12 cellular contexts compared by ENCODE assay signal in the genomic region with DNA sequence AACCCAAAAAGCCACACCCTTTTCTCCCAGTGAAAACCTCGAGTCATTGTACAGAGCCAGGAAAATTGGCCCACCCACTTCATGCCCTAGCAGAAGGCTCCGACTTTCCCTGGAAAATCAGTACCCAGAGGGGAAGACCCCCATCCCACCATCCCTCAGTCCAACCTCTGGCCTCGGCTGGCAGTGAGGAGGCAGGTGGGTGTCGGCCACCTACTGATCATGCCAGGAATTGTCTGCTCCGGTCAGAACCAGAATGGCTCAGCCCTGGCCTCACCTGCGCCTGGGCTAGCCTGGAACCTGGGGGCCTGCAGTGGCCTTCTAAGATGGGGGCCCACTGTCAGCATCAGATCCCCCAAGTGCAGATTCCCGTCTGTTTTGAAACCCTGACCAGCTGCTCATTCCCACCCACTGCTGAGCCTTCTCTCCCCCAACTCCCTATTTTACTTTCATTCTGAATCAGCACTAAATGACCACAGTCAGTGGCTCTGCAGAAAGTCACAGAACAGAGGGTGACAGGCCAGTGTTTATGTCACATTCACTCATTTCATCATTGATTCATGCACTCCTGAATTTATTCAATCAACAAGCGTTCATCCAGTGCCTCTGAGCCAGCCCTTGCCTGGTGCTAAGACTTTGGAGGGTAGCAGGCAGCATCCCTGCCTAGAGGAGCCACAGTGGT. TPM values are rescaled to one million over a fixed set of nuclear protein-coding genes. Genes with fewer than 3 reads are reported as not detected.
DNase-seq lines count a peak whose midpoint lies in the region; ATAC-seq and TF ChIP-seq lines count a peak whose summit lies in the region.
"Had no signal": no experiment of that assay in that cellular context is flagged by ENCODE, and none has a peak within 500 bp of the region (broad histone marks: within the 10 kb centered on the region; RNA-seq: fewer than 3 reads in every experiment).

No MANE protein-coding gene starts in this region.

- CTCF ChIA-PET in PC-3 (lab: Charles Lee): interaction anchor here (0.5 to 1.6 kb wide), 8 partner anchors 136 to 782 kb away, joined by 3 to 9 read pairs (median 4); no protein-coding TSS in a partner anchor

- H3K4me3 Mint-ChIP-seq in osteocyte (ENCODE audit: unreplicated experiment): no peak overlapping the region

- no peak overlapping the region for H3K9ac ChIP-seq in PC-3 (ENCODE audit: low read length)

- H2AFZ ChIP-seq in PC-3 (ENCODE audit: low read length): no peak overlapping the region

- H3K4me1 ChIP-seq in PC-3 (ENCODE audit: insufficient read depth, low read length): peaks cover 46% of the 10 kb centered on the region

- peaks cover 4% of the 10 kb centered on the region for H3F3A ChIP-seq in PC-3 (ENCODE audit: low read length, unreplicated experiment)

- H3K79me2 ChIP-seq in PC-3 (ENCODE audit: low read length): no peaks in the 10 kb centered on the region

- no peaks in the 10 kb centered on the region for H3K4me1 Mint-ChIP-seq in osteocyte (ENCODE audit: unreplicated experiment)

- no peaks in the 10 kb centered on the region for H3K36me3 Mint-ChIP-seq in osteocyte (ENCODE audit: unreplicated experiment)

- H3K27ac ChIP-seq in PC-3 (ENCODE audit: low read length) (no peak overlapping the region), coronary artery (no peak overlapping the region)
- H3K27ac ChIP-seq: HL-60, SK-N-MC had no signal

- no peak for DNase-seq in PC-3
- DNase-seq in coronary artery (ENCODE audit: low spot score): peak; percentile 54
- peak; percentile 60 for DNase-seq in osteocyte (ENCODE audit: extremely low spot score, unreplicated experiment)
- no peak for DNase-seq in cardiac septum (ENCODE audit: low spot score)
- DNase-seq in midbrain (lab: John Stamatoyannopoulos, UW): no peak
- no peak for DNase-seq in iPS-NIHi7 (ENCODE audit: extremely low spot score)

- no peaks in the 10 kb centered on the region for H3K9me3 Mint-ChIP-seq in osteocyte (ENCODE audit: unreplicated experiment)

- no peaks in the 10 kb centered on the region for H4K20me1 ChIP-seq in PC-3 (ENCODE audit: low read length)

- H3K9me2 ChIP-seq in PC-3 (replicated peaks; ENCODE audit: low read length): no peaks in the 10 kb centered on the region

- no peak overlapping the region for H3K4me3 ChIP-seq in GM12875 (ENCODE audit: low read depth, low read length)
- no peak overlapping the region for H3K4me3 ChIP-seq in PC-3 (ENCODE audit: low read length)
- no peak overlapping the region for H3K4me3 ChIP-seq in coronary artery
- H3K4me3 ChIP-seq: K562, SK-N-MC had no signal

- 0 out of 2 replicates have a peak, but pooled peaks have one; percentile 9 for TF ChIP-seq CTCF in GM12875 (IDR thresholded peaks at IDR 0.05; ENCODE audit: borderline replicate concordance, insufficient read depth, low read depth, low read length)
- TF ChIP-seq CTCF in PC-3 (conservative IDR thresholded peaks at IDR 0.05; ENCODE audit: low read depth, low read length): 0 out of 2 replicates have a peak, but pooled peaks have one; percentile 35
- no peak for TF ChIP-seq CTCF in coronary artery (IDR thresholded peaks at IDR 0.05)
- no peak for TF ChIP-seq CTCF in osteocyte (IDR thresholded peaks at IDR 0.05)

- POLR2A ChIA-PET in PC-3 (lab: Charles Lee; ENCODE audit: unreplicated experiment): interaction anchor here (0.6 kb wide), 2 partner anchors 29 to 354 kb away, joined by 3 read pairs; no protein-coding TSS in a partner anchor

- H3K4me2 ChIP-seq in PC-3 (ENCODE audit: low read length): no peak overlapping the region

- H3K9me3 ChIP-seq in PC-3 (ENCODE audit: low read length): no peaks in the 10 kb centered on the region

- peaks cover 20% of the 10 kb centered on the region for H3K27me3 ChIP-seq in PC-3 (ENCODE audit: low read length)

- no peak for ATAC-seq in PC-3

- BruUV-seq in PC-3 (replicated peaks; lab: Mats Ljungman, UMichigan): no TSS peak

- H3K27ac Mint-ChIP-seq in osteocyte (ENCODE audit: unreplicated experiment): no peak overlapping the region

- no peaks in the 10 kb centered on the region for H3K36me3 ChIP-seq in PC-3 (ENCODE audit: low read depth, low read length)

- intact Hi-C loops in PC-3 (cut with micrococcal nuclease) (loop anchor here (2.0 to 10.0 kb wide), 3 partner anchors 50 to 390 kb away; partner anchors contain the start of genes ILF2 and NPR1), cardiac septum (cut with DNase I) (loop anchor here (1.0 to 5.0 kb wide), 2 partner anchors 141 to 213 kb away; partner anchors contain the start of gene S100A2)

- peaks cover 16% of the 10 kb centered on the region for H3K27me3 Mint-ChIP-seq in osteocyte (ENCODE audit: unreplicated experiment)

RNA-seq across cellular contexts. Expression of gene S100A9, which starts 3.0 kb away (rescaled TPM):
- total RNA-seq in PC-3 (2014; rRNA removed): 482 and 559 TPM in 2 replicates
- not detected in 2 replicates for total RNA-seq in osteocyte
- total RNA-seq in cardiac septum: 91.9 TPM
- total RNA-seq: Daoy had no signal

RNA-seq across cellular contexts. Expression of gene PGLYRP4, which starts 6.0 kb away (rescaled TPM):
- not detected in 2 replicates for total RNA-seq in PC-3 (2014; rRNA removed)
- total RNA-seq in osteocyte: not detected in 2 replicates
- not detected for total RNA-seq in cardiac septum
- total RNA-seq: Daoy, Right ventricle myocardium inferior had no signal

RNA-seq across cellular contexts. Expression of gene S100A12, which starts 20.8 kb away (rescaled TPM):
- total RNA-seq in PC-3 (2014; rRNA removed) (not detected in 2 replicates), osteocyte (not detected in 2 replicates), cardiac septum (4.1 TPM)
- total RNA-seq: Daoy, K562 had no signal

RNA-seq across cellular contexts. Expression of gene S100A8, which starts 36.2 kb away (rescaled TPM):
- total RNA-seq in PC-3 (2014; rRNA removed) (0.29 TPM in 1 of 2 replicates, not detected in the other), osteocyte (not detected in 2 replicates), cardiac septum (71.3 TPM)
- total RNA-seq: Daoy had no signal

RNA-seq across cellular contexts. Expression of gene PGLYRP3, which starts 41.9 kb away (rescaled TPM):
- not detected in 2 replicates for total RNA-seq in PC-3 (2014; rRNA removed)
- not detected in 2 replicates for total RNA-seq in osteocyte
- total RNA-seq in cardiac septum: not detected
- total RNA-seq: Daoy, K562, Right ventricle myocardium inferior had no signal

Comparison
In these comparisons a context has a peak if more than half of its experiments do, and no peak if none do; other contexts are left out.
1. CTCF ChIP-seq: peak in GM12875 (single experiment) and PC-3 (single experiment); none in coronary artery (single experiment) and osteocyte (single experiment).
2. DNase-seq: peak in coronary artery (single experiment) and osteocyte (single experiment); none in PC-3 (single experiment), cardiac septum (single experiment), midbrain (single experiment) and iPS-NIHi7 (single experiment).
3. RNA of gene S100A9, which starts 3.0 kb away (total RNA-seq): 482 to 559 TPM in PC-3 and 91.9 TPM in cardiac septum (single experiment); not detected in osteocyte; every median in the first group is over 10 times any median in the second.